In the genomic region with DNA sequence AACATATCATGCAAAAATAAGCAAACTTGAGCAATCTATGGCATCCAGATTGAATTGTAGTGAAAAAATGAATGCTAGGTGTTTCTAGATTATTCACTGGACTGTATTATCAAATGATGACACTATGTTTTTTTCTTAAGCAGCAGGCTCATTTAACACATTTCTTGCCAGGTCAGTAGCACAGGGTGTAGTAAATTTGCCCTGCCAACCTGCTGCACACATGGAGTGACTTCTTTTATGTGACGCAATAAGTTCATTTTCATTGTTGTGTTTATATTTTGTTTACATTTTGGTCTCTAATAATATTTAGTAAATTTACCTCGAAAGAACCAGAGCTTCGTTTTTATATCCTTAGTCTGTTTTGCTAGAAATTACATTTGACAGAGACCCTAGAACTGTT, we compare ENCODE assay signal across 22 cellular contexts. TPM values are rescaled to one million over a fixed set of nuclear protein-coding genes. Genes with fewer than 3 reads are reported as not detected.
A peak's percentile ranks its signal among the peaks of the same experiment; 100 is the strongest.
DNase-seq lines count a peak whose midpoint lies in the region; ATAC-seq, FAIRE-seq and TF ChIP-seq lines count a peak whose summit lies in the region.
"Had no signal": no experiment of that assay in that cellular context is flagged by ENCODE, and none has a peak within 500 bp of the region (broad histone marks: within the 10 kb centered on the region; RNA-seq: fewer than 3 reads in every experiment).

No MANE protein-coding gene starts in this region.

- TF ChIP-seq POLR2A in IMR-90 (IDR thresholded peaks at IDR 0.05; ENCODE audit: low read depth, low read length) = no peak

- H3K27me3 ChIP-seq in IMR-90 (ENCODE audit: control insufficient read depth, insufficient read depth, low read length) (no peaks in the 10 kb centered on the region), astrocyte (ENCODE audit: insufficient read depth, low read length) (no peaks in the 10 kb centered on the region), mammary epithelial cell (ENCODE audit: insufficient read depth, low read length) (no peaks in the 10 kb centered on the region)
- H3K27me3 ChIP-seq: BE2C had no signal

- no peak for TF ChIP-seq RAD21 in IMR-90 (IDR thresholded peaks at IDR 0.05; ENCODE audit: low read length)

- no peak overlapping the region for H3K27ac Mint-ChIP-seq in astrocyte (ENCODE audit: unreplicated experiment)
- H3K27ac Mint-ChIP-seq: CD14-positive monocyte; CD4-positive, CD25-positive, alpha-beta regulatory T cell; CD8-positive, alpha-beta memory T cell had no signal

- H3K4me2 ChIP-seq in IMR-90 (ENCODE audit: low read depth, low read length) (no peak overlapping the region), astrocyte (ENCODE audit: low read length) (no peak overlapping the region), mammary epithelial cell (ENCODE audit: insufficient read depth, low read depth, low read length) (no peak overlapping the region)
- H3K4me2 ChIP-seq: BLaER1 had no signal

- H3K36me3 ChIP-seq in IMR-90 (ENCODE audit: control insufficient read depth, insufficient read depth, low read length) (peaks cover 7% of the 10 kb centered on the region), astrocyte (ENCODE audit: insufficient read depth, low read length) (peaks cover 14% of the 10 kb centered on the region), mammary epithelial cell (ENCODE audit: insufficient read depth, low read length) (peaks cover 9% of the 10 kb centered on the region)

- dilution Hi-C loops in IMR-90 (cut with HindIII; ENCODE audit: low sequenced_read_pairs, unreplicated experiment) (no loop called here), mammary epithelial cell (cut with HindIII; ENCODE audit: low sequenced_read_pairs) (no loop called here)

- peaks cover 20% of the 10 kb centered on the region for H3K79me2 ChIP-seq in astrocyte (ENCODE audit: insufficient read depth, low read length)
- H3K79me2 ChIP-seq in mammary epithelial cell (ENCODE audit: insufficient read depth, low read length) = peaks cover 3% of the 10 kb centered on the region

- H3K36me3 Mint-ChIP-seq in astrocyte (ENCODE audit: low read depth, unreplicated experiment) = peaks cover 3% of the 10 kb centered on the region

- H2BK20ac ChIP-seq in IMR-90 (ENCODE audit: low read depth, low read length) = no peak overlapping the region

- no peaks in the 10 kb centered on the region for H3K4me1 Mint-ChIP-seq in astrocyte (ENCODE audit: low read depth, unreplicated experiment)

- H3K27ac ChIP-seq in IMR-90 (ENCODE audit: insufficient read depth, low read length) (no peak overlapping the region), astrocyte (ENCODE audit: low read depth, low read length) (no peak overlapping the region), mammary epithelial cell (ENCODE audit: insufficient read depth, low read depth, low read length) (no peak overlapping the region)
- H3K27ac ChIP-seq: BLaER1 had no signal

- H2AK9ac ChIP-seq in IMR-90 (replicated peaks; ENCODE audit: low read depth, low read length, poor library complexity) = no peak overlapping the region

- no peak overlapping the region for H2AFZ ChIP-seq in IMR-90 (replicated peaks; ENCODE audit: low read length, poor library complexity)
- no peak overlapping the region for H2AFZ ChIP-seq in astrocyte (ENCODE audit: low read depth, low read length)
- H2AFZ ChIP-seq in mammary epithelial cell (ENCODE audit: low read depth, low read length) = no peak overlapping the region

- no peak overlapping the region for H2BK120ac ChIP-seq in IMR-90 (ENCODE audit: low read depth, low read length)

- H2BK15ac ChIP-seq in IMR-90 (ENCODE audit: low read depth, low read length) = no peak overlapping the region

- no peak overlapping the region for H3K9ac ChIP-seq in IMR-90 (ENCODE audit: low read depth, low read length)
- no peak overlapping the region for H3K9ac ChIP-seq in astrocyte (ENCODE audit: low read length)
- no peak overlapping the region for H3K9ac ChIP-seq in mammary epithelial cell (ENCODE audit: insufficient read depth, low read length)
- H3K9ac ChIP-seq: BLaER1 had no signal

- no CpG with 5 or more reads among the region's 3 CpGs for WGBS in IMR-90 (ENCODE audit: extremely low coverage in 2 of 2, insufficient read length in 1 of 2), 2 experiments
- WGBS in mammary epithelial cell (ENCODE audit: low coverage, missing lambda C conversion rate) = 59% methylated on average over 3 of the region's 3 CpGs

- no peak overlapping the region for H2AK5ac ChIP-seq in IMR-90 (ENCODE audit: low read depth, low read length)

- FAIRE-seq in D721Med (lab: Jason Lieb, UNC) = peak; percentile 67
- FAIRE-seq in astrocyte (lab: Jason Lieb, UNC) = peak; percentile 92
- FAIRE-seq in islet of Langerhans (lab: Jason Lieb, UNC) = peak; percentile 9
- FAIRE-seq: A204.1, G401.6, GM19239 had no signal

- ATAC-seq in IMR-90 (ENCODE audit: low read depth) (no peak), omental fat pad (ENCODE audit: low FRiP score) (no peak), GM19328 (IDR thresholded peaks at IDR 0.05; ENCODE audit: unreplicated experiment) (no peak)

- H3K4me3 Mint-ChIP-seq in astrocyte (ENCODE audit: unreplicated experiment) = no peak overlapping the region
- H3K4me3 Mint-ChIP-seq: CD14-positive monocyte; CD4-positive, alpha-beta memory T cell; CD4-positive, CD25-positive, alpha-beta regulatory T cell; CD8-positive, alpha-beta memory T cell had no signal

- H3K14ac ChIP-seq in IMR-90 (replicated peaks; ENCODE audit: low read depth, low read length) = no peak overlapping the region

- H4K20me1 ChIP-seq in IMR-90 (ENCODE audit: insufficient read depth, low read length) = no peaks in the 10 kb centered on the region
- peaks cover 3% of the 10 kb centered on the region for H4K20me1 ChIP-seq in astrocyte (ENCODE audit: insufficient read depth, low read length)
- H4K20me1 ChIP-seq in mammary epithelial cell (ENCODE audit: insufficient read depth, low read length) = no peaks in the 10 kb centered on the region

- no peaks in the 10 kb centered on the region for H3K9me3 ChIP-seq in IMR-90 (ENCODE audit: control insufficient read depth, insufficient read depth, low read length)
- H3K9me3 ChIP-seq in astrocyte (ENCODE audit: insufficient read depth, low read depth, low read length) = no peaks in the 10 kb centered on the region
- no peaks in the 10 kb centered on the region for H3K9me3 ChIP-seq in mammary epithelial cell (replicated peaks; ENCODE audit: insufficient read depth, low read length)
- H3K9me3 ChIP-seq: BE2C had no signal

- H3K56ac ChIP-seq in IMR-90 (ENCODE audit: extremely low read depth, insufficient read depth, low read length) = no peak overlapping the region

- H4K91ac ChIP-seq in IMR-90 (ENCODE audit: insufficient read depth, low read depth, low read length) = no peak overlapping the region

- CTCF ChIA-PET in IMR-90 (lab: Yijun Ruan, JAX) (interaction anchor here (1.4 kb wide), 1 partner anchor 8 kb away, joined by 5 read pairs; no protein-coding TSS in a partner anchor), mammary epithelial cell (lab: Charles Lee; ENCODE audit: low non-redundant PET) (no interaction called here)

- H4K5ac ChIP-seq in IMR-90 (ENCODE audit: low read depth, low read length) = no peak overlapping the region

- DNase-seq in D721Med (ENCODE audit: insufficient read length, low spot score) = no peak
- DNase-seq in IMR-90 = no peak
- DNase-seq in astrocyte (ENCODE audit: low read depth) = no peak
- DNase-seq in omental fat pad (ENCODE audit: low spot score) = no peak
- no peak for DNase-seq in mammary epithelial cell
- DNase-seq: 8988T; ACHN; BE2C; C1 segment of cervical spinal cord; CD4-positive, alpha-beta memory T cell; CD4-positive, CD25-positive, alpha-beta regulatory T cell; CD8-positive, alpha-beta memory T cell; COR-L47; DMS79 treated with DMSO at 0.1 percent for 48 hours; GF-D8 had no signal

- POLR2A ChIA-PET in IMR-90 (lab: Charles Lee; ENCODE audit: unreplicated experiment) = interaction anchor here (0.6 kb wide), 1 partner anchor 48 kb away, joined by 3 read pairs; no protein-coding TSS in a partner anchor

- TF ChIP-seq CTCF in D721Med (IDR thresholded peaks at IDR 0.05; ENCODE audit: insufficient read depth, missing control alignments) (no peak), IMR-90 (conservative IDR thresholded peaks at IDR 0.05; ENCODE audit: low read depth, low read length) (no peak), astrocyte (IDR thresholded peaks at IDR 0.05; ENCODE audit: insufficient read depth, low read depth, low read length) (no peak), omental fat pad (IDR thresholded peaks at IDR 0.05) (no peak), mammary epithelial cell (conservative IDR thresholded peaks at IDR 0.05 in 1 of 2, IDR thresholded peaks at IDR 0.05 in 1 of 2; ENCODE audit: extremely low read depth in 1 of 2, insufficient read depth in 1 of 2, low read depth in 1 of 2, low read length in 2 of 2) (no peak)

- no peaks in the 10 kb centered on the region for H3K9me1 ChIP-seq in IMR-90 (ENCODE audit: insufficient read depth, low read length)

- in situ Hi-C loops in IMR-90 (cut with MboI; ENCODE audit: low sequenced_read_pairs) (no loop called here), mammary epithelial cell (cut with MboI; ENCODE audit: low sequenced_read_pairs in 2 of 2) (no loop called here)

- BruUV-seq in IMR-90 (replicated peaks; lab: Mats Ljungman, UMichigan) (no TSS peak), mammary epithelial cell (replicated peaks; lab: Mats Ljungman, UMichigan) (no TSS peak)

- H3K4ac ChIP-seq in IMR-90 (ENCODE audit: low read depth, low read length) = no peak overlapping the region

- no peak overlapping the region for H3K4me3 ChIP-seq in IMR-90 (ENCODE audit: insufficient read depth, low read depth, low read length)
- no peak overlapping the region for H3K4me3 ChIP-seq in astrocyte (ENCODE audit: insufficient read depth, low read depth, low read length)
- no peak overlapping the region for H3K4me3 ChIP-seq in mammary epithelial cell (replicated peaks in 1 of 3; ENCODE audit: insufficient read depth in 1 of 3, low read depth in 2 of 3, low read length in 3 of 3)
- H3K4me3 ChIP-seq: BLaER1 had no signal

- intact Hi-C loops in IMR-90 (cut with micrococcal nuclease) (no loop called here), mammary epithelial cell (cut with micrococcal nuclease) (no loop called here)

- no peak overlapping the region for H3K18ac ChIP-seq in IMR-90 (ENCODE audit: low read depth, low read length)

- H3K4me1 ChIP-seq in IMR-90 (ENCODE audit: control insufficient read depth, insufficient read depth, low read length) (0 out of 2 replicates have a peak, but pooled peaks cover 1% of the 10 kb centered on the region), astrocyte (ENCODE audit: insufficient read depth, low read length) (no peaks in the 10 kb centered on the region), mammary epithelial cell (ENCODE audit: insufficient read depth, low read length) (no peaks in the 10 kb centered on the region)
- H3K4me1 ChIP-seq: BE2C, BLaER1 had no signal

- no peaks in the 10 kb centered on the region for H3K27me3 Mint-ChIP-seq in astrocyte (ENCODE audit: low read depth, unreplicated experiment)
- H3K27me3 Mint-ChIP-seq: CD4-positive, alpha-beta memory T cell; CD4-positive, CD25-positive, alpha-beta regulatory T cell; CD8-positive, alpha-beta memory T cell had no signal

- H4K8ac ChIP-seq in IMR-90 (ENCODE audit: low read depth in 2 of 2, low read length in 2 of 2) = no peak overlapping the region

- peaks cover 0 to 3% of the 10 kb centered on the region in 2 experiments; a peak in 2 of 4 replicates for H3K79me1 ChIP-seq in IMR-90 (ENCODE audit: low read depth in 1 of 2, low read length in 2 of 2)

- H3K23ac ChIP-seq in IMR-90 (ENCODE audit: low read depth, low read length) = no peak overlapping the region

- no peaks in the 10 kb centered on the region for H3K9me3 Mint-ChIP-seq in astrocyte (ENCODE audit: unreplicated experiment)

- no peak overlapping the region for H2BK5ac ChIP-seq in IMR-90 (ENCODE audit: low read depth, low read length, poor library complexity, severe bottlenecking)

RNA-seq across cellular contexts. Expression of gene VBP1, which starts 9.5 kb away (rescaled TPM):
- total RNA-seq in IMR-90 (2012; rRNA removed) (42.3 and 75.3 TPM in 2 replicates), astrocyte (41.4 and 52.3 TPM in 2 replicates), omental fat pad (10 to 100 TPM; 22.2 to 30.4 (median 25.7) TPM), mammary epithelial cell (10 to 100 TPM; 42.2 to 51.3 TPM)
- polyA plus RNA-seq in IMR-90 (2012; rRNA removed) (24.7 and 30.8 TPM in 2 replicates), mammary epithelial cell (28.1 TPM)
- polyA plus RNA-seq in IMR-90 (2012; cell fraction: cytosol; rRNA removed) = 1.8 and 4.9 TPM in 2 replicates
- polyA plus RNA-seq in IMR-90 (2012; cell fraction: nucleus; rRNA removed; ENCODE audit: low replicate concordance) = 0.69 and 6.0 TPM in 2 replicates
- polyA minus RNA-seq in mammary epithelial cell = 1.6 TPM

RNA-seq across cellular contexts. Expression of gene RAB39B, which starts 38.5 kb away (rescaled TPM):
- total RNA-seq in IMR-90 (2012; rRNA removed) = 0.54 and 0.56 TPM in 2 replicates
- 0.23 and 0.29 TPM in 2 replicates for polyA plus RNA-seq in IMR-90 (2012; rRNA removed)
- polyA plus RNA-seq in IMR-90 (2012; cell fraction: cytosol; rRNA removed) = 0.13 and 0.16 TPM in 2 replicates
- polyA plus RNA-seq in IMR-90 (2012; cell fraction: nucleus; rRNA removed; ENCODE audit: low replicate concordance) = 0.05 and 0.11 TPM in 2 replicates
- total RNA-seq in astrocyte = 1.5 and 2.0 TPM in 2 replicates
- total RNA-seq in omental fat pad = under 1 TPM; 0.19 to 0.37 (median 0.28) TPM
- total RNA-seq in mammary epithelial cell = 1 to 10 TPM; 2.7 to 5.4 TPM
- polyA plus RNA-seq in mammary epithelial cell = 0.60 TPM
- not detected for polyA minus RNA-seq in mammary epithelial cell
